Comparison of ENCODE assay signal across 10 cellular contexts in genomic region chr1:150535511-150536281, GRCh38. TPM values are rescaled to one million over a fixed set of nuclear protein-coding genes. Genes with fewer than 3 reads are reported as not detected.
DNase-seq lines count a peak whose midpoint lies in the region; ATAC-seq and TF ChIP-seq lines count a peak whose summit lies in the region.
"Had no signal": no experiment of that assay in that cellular context is flagged by ENCODE, and none has a peak within 500 bp of the region (broad histone marks: within the 10 kb centered on the region; RNA-seq: fewer than 3 reads in every experiment).

No MANE protein-coding gene starts in this region.

- peak; percentile 33 for ATAC-seq in IMR-90 (ENCODE audit: low read depth)
- ATAC-seq: activated CD8-positive, alpha-beta T cell treated with anti-CD3 and anti-CD28 coated beads, Interleukin-2, amount 10 ng/mL, durations not matched to agents 7 days and 5 days had no signal

- peak overlapping the region; percentile 50 for H4K91ac ChIP-seq in IMR-90 (ENCODE audit: insufficient read depth, low read depth, low read length)

- 54% methylated on average over 3 of the region's 14 CpGs; no CpG with 5 or more reads in 1 of the 2 experiments for WGBS in IMR-90 (ENCODE audit: extremely low coverage in 2 of 2, insufficient read length in 1 of 2), 2 experiments
- 84 to 86% methylated on average over 7 to 8 of the region's 14 CpGs for WGBS in esophagus squamous epithelium, 2 donors
- 91 to 96% (median 94%) methylated on average over 14 of the region's 14 CpGs for WGBS in spleen, 5 donors

- peak overlapping the region in 1 of 2 experiments; percentile 96; a peak in 2 of 4 replicates for H4K8ac ChIP-seq in IMR-90 (ENCODE audit: low read depth in 2 of 2, low read length in 2 of 2)

- TF ChIP-seq CTCF in IMR-90 (conservative IDR thresholded peaks at IDR 0.05; ENCODE audit: low read depth, low read length), result no peak
- no peak for TF ChIP-seq CTCF in esophagus squamous epithelium (IDR thresholded peaks at IDR 0.05)
- TF ChIP-seq CTCF in spleen (IDR thresholded peaks at IDR 0.05 in 8 of 11, conservative IDR thresholded peaks at IDR 0.05 in 3 of 11), result no peak

- no peak overlapping the region for H3K4me3 ChIP-seq in IMR-90 (ENCODE audit: insufficient read depth, low read depth, low read length)
- H3K4me3 ChIP-seq in esophagus squamous epithelium, result no peak overlapping the region
- H3K4me3 ChIP-seq in spleen, result no peak overlapping the region

- peaks cover 23% of the 10 kb centered on the region for H3K9me1 ChIP-seq in IMR-90 (ENCODE audit: insufficient read depth, low read length)

- H3K27ac ChIP-seq in IMR-90 (ENCODE audit: insufficient read depth, low read length) (peak overlapping the region; percentile 38), esophagus squamous epithelium (peak overlapping the region; percentile 31 to 90 (median 80)), spleen (no peak overlapping the region)

- H2AFZ ChIP-seq in IMR-90 (replicated peaks; ENCODE audit: low read length, poor library complexity), result peak overlapping the region; percentile 71

- H2AK5ac ChIP-seq in IMR-90 (ENCODE audit: low read depth, low read length), result peak overlapping the region; percentile 96; the same call in 1 of the 2 replicates

- peak overlapping the region; percentile 8 for H3K14ac ChIP-seq in IMR-90 (replicated peaks; ENCODE audit: low read depth, low read length)

- H2AK9ac ChIP-seq in IMR-90 (replicated peaks; ENCODE audit: low read depth, low read length, poor library complexity), result peak overlapping the region; percentile 7

- peak overlapping the region; percentile 96; the same call in 1 of the 3 replicates for H2BK15ac ChIP-seq in IMR-90 (ENCODE audit: low read depth, low read length)

- H3K56ac ChIP-seq in IMR-90 (ENCODE audit: extremely low read depth, insufficient read depth, low read length), result peak overlapping the region; percentile 27; the same call in 1 of the 2 replicates

- H4K20me1 ChIP-seq in IMR-90 (ENCODE audit: insufficient read depth, low read length), result no peaks in the 10 kb centered on the region

- H2BK5ac ChIP-seq in IMR-90 (ENCODE audit: low read depth, low read length, poor library complexity, severe bottlenecking), result peak overlapping the region; percentile 96

- peak overlapping the region; percentile 54 for H2BK120ac ChIP-seq in IMR-90 (ENCODE audit: low read depth, low read length)

- no TSS peak for BruUV-seq in IMR-90 (replicated peaks; lab: Mats Ljungman, UMichigan)

- TF ChIP-seq POLR2A in IMR-90 (IDR thresholded peaks at IDR 0.05; ENCODE audit: low read depth, low read length) (no peak), esophagus squamous epithelium (IDR thresholded peaks at IDR 0.05) (no peak), spleen (IDR thresholded peaks at IDR 0.05) (no peak)

- H3K9ac ChIP-seq in IMR-90 (ENCODE audit: low read depth, low read length), result no peak overlapping the region

- no peak overlapping the region for H4K5ac ChIP-seq in IMR-90 (ENCODE audit: low read depth, low read length)

- H3K4me1 ChIP-seq in IMR-90 (ENCODE audit: control insufficient read depth, insufficient read depth, low read length), result peaks cover 30% of the 10 kb centered on the region
- H3K4me1 ChIP-seq in esophagus squamous epithelium, result peaks cover 29 to 66% (median 35%) of the 10 kb centered on the region in 3 donors
- no peaks in the 10 kb centered on the region for H3K4me1 ChIP-seq in spleen

- DNase-seq in IMR-90, result peak; percentile 60
- no peak for DNase-seq in esophagus squamous epithelium (lab: John Stamatoyannopoulos, UW)
- DNase-seq in spleen, result peak; percentile 34
- no peak for DNase-seq in superior temporal gyrus (ENCODE audit: extremely low spot score)
- no peak for DNase-seq in activated naive CD4-positive, alpha-beta T cell treated with anti-CD3 and anti-CD28 coated beads, Interleukin-2, amount 50 U/mL, for 16 hours
- no peak for DNase-seq in HuH-7 (ENCODE audit: low spot score)
- DNase-seq: activated CD8-positive, alpha-beta T cell treated with anti-CD3 and anti-CD28 coated beads, Interleukin-2, amount 10 ng/mL, durations not matched to agents 7 days and 5 days; anterior cingulate cortex; erythroblast; NCI-H524 had no signal

- H3K27me3 ChIP-seq in IMR-90 (ENCODE audit: control insufficient read depth, insufficient read depth, low read length), result no peaks in the 10 kb centered on the region
- no peaks in the 10 kb centered on the region for H3K27me3 ChIP-seq in esophagus squamous epithelium
- H3K27me3 ChIP-seq in spleen (replicated peaks in 1 of 7), result no peaks in the 10 kb centered on the region

- H3K4ac ChIP-seq in IMR-90 (ENCODE audit: low read depth, low read length), result peak overlapping the region; percentile 79

- H3K23ac ChIP-seq in IMR-90 (ENCODE audit: low read depth, low read length), result peak overlapping the region; percentile 13; the same call in 1 of the 2 replicates

- H3K4me2 ChIP-seq in IMR-90 (ENCODE audit: low read depth, low read length), result no peak overlapping the region

- H3K36me3 ChIP-seq in IMR-90 (ENCODE audit: control insufficient read depth, insufficient read depth, low read length) (no peaks in the 10 kb centered on the region), esophagus squamous epithelium (no peaks in the 10 kb centered on the region), spleen (no peaks in the 10 kb centered on the region)

- H3K9me3 ChIP-seq in IMR-90 (ENCODE audit: control insufficient read depth, insufficient read depth, low read length) (no peaks in the 10 kb centered on the region), esophagus squamous epithelium (no peaks in the 10 kb centered on the region), spleen (no peaks in the 10 kb centered on the region)

- peak overlapping the region; percentile 13; the same call in 1 of the 2 replicates for H3K18ac ChIP-seq in IMR-90 (ENCODE audit: low read depth, low read length)

- H3K79me1 ChIP-seq in IMR-90 (ENCODE audit: low read depth in 1 of 2, low read length in 2 of 2), result 0 out of 4 replicates have a peak, but pooled peaks cover 0 to 4% of the 10 kb centered on the region in 2 experiments

- peak overlapping the region; percentile 20 for H2BK20ac ChIP-seq in IMR-90 (ENCODE audit: low read depth, low read length)

- intact Hi-C loops in IMR-90 (cut with micrococcal nuclease) (loop anchor here (10.0 kb wide), 1 partner anchor 171 kb away; the partner anchor contains the start of gene RPRD2), esophagus squamous epithelium (cut with DNase I) (loop anchor here (10.0 kb wide), 1 partner anchor 71 kb away; no protein-coding TSS in a partner anchor), spleen (cut with DNase I; ENCODE audit: low total_unique reads) (no loop called here)

- POLR2A ChIA-PET in IMR-90 (lab: Charles Lee; ENCODE audit: unreplicated experiment), result interaction anchor here (1.0 kb wide), 1 partner anchor 11 kb away, joined by 7 read pairs; no protein-coding TSS in a partner anchor

- TF ChIP-seq RAD21 in IMR-90 (IDR thresholded peaks at IDR 0.05; ENCODE audit: low read length), result no peak

- in situ Hi-C loops in IMR-90 (cut with MboI; ENCODE audit: low sequenced_read_pairs), result no loop called here

- dilution Hi-C loops in IMR-90 (cut with HindIII; ENCODE audit: low sequenced_read_pairs, unreplicated experiment), result no loop called here

- CTCF ChIA-PET in IMR-90 (lab: Yijun Ruan, JAX), result interaction anchor here (2.7 kb wide), 1 partner anchor 19 kb away, joined by 13 read pairs; the partner anchor contains the start of gene FALEC

TF ChIP-seq in IMR-90, 13 proteins besides CTCF, POLR2A, EP300 and RAD21 (continues in another document):
- TF ChIP-seq MAFK (IDR thresholded peaks at IDR 0.05; ENCODE audit: low read depth, low read length) (no peak), MXI1 (IDR thresholded peaks at IDR 0.05; ENCODE audit: borderline replicate concordance, low read depth, low read length) (no peak), NFE2L2 (IDR thresholded peaks at IDR 0.05; ENCODE audit: low read depth, low read length) (no peak)

RNA-seq across cellular contexts. Expression of gene ADAMTSL4, which starts 13.5 kb away (rescaled TPM):
- total RNA-seq in IMR-90 (2012; rRNA removed) (0.54 and 0.56 TPM in 2 replicates), esophagus squamous epithelium (10 to 100 TPM; 30.6 to 76.8 (median 43.3) TPM), spleen (10 to 100 TPM in 5 of 7 donors, 1 to 10 TPM in 2; 2.8 to 19.1 (median 12.4) TPM)
- polyA plus RNA-seq in IMR-90 (2012; rRNA removed) (11.3 and 12.2 TPM in 2 replicates), spleen (10 to 100 TPM in 1 of 3 donors, 1 to 10 TPM in 2; 5.0 to 10.9 (median 9.4) TPM)
- 7.9 and 11.9 TPM in 2 replicates for polyA plus RNA-seq in IMR-90 (2012; cell fraction: cytosol; rRNA removed)
- 44.4 and 63.5 TPM in 2 replicates for polyA plus RNA-seq in IMR-90 (2012; cell fraction: nucleus; rRNA removed; ENCODE audit: low replicate concordance)
- total RNA-seq: activated CD8-positive, alpha-beta T cell treated with anti-CD3 and anti-CD28 coated beads, Interleukin-2, amount 10 ng/mL, durations not matched to agents 7 days and 5 days had no signal

RNA-seq across cellular contexts. Expression of gene FALEC, which starts 20.1 kb away (rescaled TPM):
- total RNA-seq in IMR-90 (2012; rRNA removed), result not detected in 2 replicates
- 0.26 TPM in 1 of 2 replicates, not detected in the other for polyA plus RNA-seq in IMR-90 (2012; rRNA removed)
- 0.12 TPM in 1 of 2 replicates, not detected in the other for polyA plus RNA-seq in IMR-90 (2012; cell fraction: cytosol; rRNA removed)
- not detected in 2 replicates for polyA plus RNA-seq in IMR-90 (2012; cell fraction: nucleus; rRNA removed; ENCODE audit: low replicate concordance)
- total RNA-seq in esophagus squamous epithelium, result 1 to 10 TPM in 1 of 4 donors, not detected in 3; 3.6 TPM
- 1 to 10 TPM in 1 of 7 donors, under 1 TPM in 1, not detected in 5; 0.97 to 1.9 TPM for total RNA-seq in spleen
- under 1 TPM in 2 of 3 donors, not detected in 1; 0.20 to 0.29 TPM for polyA plus RNA-seq in spleen
- total RNA-seq: activated CD8-positive, alpha-beta T cell treated with anti-CD3 and anti-CD28 coated beads, Interleukin-2, amount 10 ng/mL, durations not matched to agents 7 days and 5 days had no signal

RNA-seq across cellular contexts. Expression of gene ECM1, which starts 27.8 kb away (rescaled TPM):
- 17.2 and 20.1 TPM in 2 replicates for total RNA-seq in IMR-90 (2012; rRNA removed)
- 230 and 264 TPM in 2 replicates for polyA plus RNA-seq in IMR-90 (2012; rRNA removed)
- 156 and 270 TPM in 2 replicates for polyA plus RNA-seq in IMR-90 (2012; cell fraction: cytosol; rRNA removed)
- 174 and 251 TPM in 2 replicates for polyA plus RNA-seq in IMR-90 (2012; cell fraction: nucleus; rRNA removed; ENCODE audit: low replicate concordance)
- total RNA-seq in esophagus squamous epithelium, result 1,000 to 10,000 TPM in 1 of 4 donors, 100 to 1,000 TPM in 3; 311 to 1,013 (median 406) TPM
- 10 to 100 TPM in 5 of 7 donors, 1 to 10 TPM in 2; 6.6 to 16.5 (median 13.6) TPM for total RNA-seq in spleen
- 1 to 10 TPM; 2.7 to 6.8 (median 6.4) TPM for polyA plus RNA-seq in spleen

RNA-seq across cellular contexts. Expression of gene MCL1, which starts 43.7 kb away (rescaled TPM):
- total RNA-seq in IMR-90 (2012; rRNA removed) (142 and 212 TPM in 2 replicates), esophagus squamous epithelium (100 to 1,000 TPM; 167 to 256 (median 216) TPM), spleen (100 to 1,000 TPM; 261 to 435 (median 336) TPM)
- polyA plus RNA-seq in IMR-90 (2012; rRNA removed) (79.5 and 88.4 TPM in 2 replicates), spleen (100 to 1,000 TPM in 1 of 3 donors, 10 to 100 TPM in 2; 75.8 to 118 (median 85.9) TPM)
- 32.7 and 42.7 TPM in 2 replicates for polyA plus RNA-seq in IMR-90 (2012; cell fraction: cytosol; rRNA removed)
- 327 and 737 TPM in 2 replicates for polyA plus RNA-seq in IMR-90 (2012; cell fraction: nucleus; rRNA removed; ENCODE audit: low replicate concordance)

RNA-seq across cellular contexts. Expression of gene TARS2, which starts 48.5 kb away (rescaled TPM):
- 10.9 and 12.2 TPM in 2 replicates for total RNA-seq in IMR-90 (2012; rRNA removed)
- polyA plus RNA-seq in IMR-90 (2012; rRNA removed), result 20.4 and 21.8 TPM in 2 replicates
- 16.2 and 18.1 TPM in 2 replicates for polyA plus RNA-seq in IMR-90 (2012; cell fraction: cytosol; rRNA removed)
- 16.1 and 19.7 TPM in 2 replicates for polyA plus RNA-seq in IMR-90 (2012; cell fraction: nucleus; rRNA removed; ENCODE audit: low replicate concordance)
- 10 to 100 TPM; 10.5 to 16.5 (median 13.7) TPM for total RNA-seq in esophagus squamous epithelium
- 10 to 100 TPM; 14.6 to 30.4 (median 23.5) TPM for total RNA-seq in spleen
- polyA plus RNA-seq in spleen, result 10 to 100 TPM; 18.7 to 19.4 (median 18.9) TPM

Comparison
In these comparisons a context has a peak if more than half of its experiments do, and no peak if none do; other contexts are left out.
1. DNase-seq: peak in IMR-90 (single experiment) and spleen (single experiment); none in esophagus squamous epithelium (single experiment), superior temporal gyrus (single experiment), activated naive CD4-positive, alpha-beta T cell treated with anti-CD3 and anti-CD28 coated beads, Interleukin-2, amount 50 U/mL, for 16 hours (single experiment) and HuH-7 (single experiment).
2. H3K27ac ChIP-seq: peak in IMR-90 (single experiment) and esophagus squamous epithelium (4 of 4); none in spleen (0 of 8).
3. RNA of gene ECM1, which starts 27.8 kb away (total RNA-seq): 311 to 1,013 TPM in esophagus squamous epithelium; 17.2 to 20.1 TPM in IMR-90 and 6.6 to 16.5 TPM in spleen; every median in the first group is over 10 times any median in the second.